In genomic region chr7:32893722-32894121, GRCh38 we compare ENCODE assay signal across 13 cellular contexts. TPM values are rescaled to one million over a fixed set of nuclear protein-coding genes. Genes with fewer than 3 reads are reported as not detected.
A peak's percentile ranks its signal among the peaks of the same experiment; 100 is the strongest.
DNase-seq lines count a peak whose midpoint lies in the region; ATAC-seq and TF ChIP-seq lines count a peak whose summit lies in the region.
"Had no signal": no experiment of that assay in that cellular context is flagged by ENCODE, and none has a peak within 500 bp of the region (broad histone marks: within the 10 kb centered on the region; RNA-seq: fewer than 3 reads in every experiment).

No MANE protein-coding gene starts in this region.

- peak overlapping the region; percentile 18 to 100 (median 99) for H3K27ac Mint-ChIP-seq in CD4-positive, CD25-positive, alpha-beta regulatory T cell
- H3K27ac Mint-ChIP-seq in IgD-negative memory B cell: peak overlapping the region; percentile 99 to 100 (median 100)
- H3K27ac Mint-ChIP-seq in brain: peak overlapping the region; percentile 5 to 100 (median 100)
- H3K27ac Mint-ChIP-seq in neural progenitor cell: peak overlapping the region; percentile 99

- H4K8ac ChIP-seq in mesenchymal stem cell (ENCODE audit: low read length): no peak overlapping the region

- ATAC-seq in CD4-positive, CD25-positive, alpha-beta regulatory T cell (ENCODE audit: low read depth in 2 of 2): no peak

- H3K27ac ChIP-seq in CD4-positive, CD25-positive, alpha-beta regulatory T cell (ENCODE audit: insufficient read depth, low read length, poor library complexity, severe bottlenecking): peak overlapping the region; percentile 99
- H3K27ac ChIP-seq in neural progenitor cell: no peak overlapping the region
- H3K27ac ChIP-seq in mesenchymal stem cell (ENCODE audit: low read length, poor library complexity, severe bottlenecking): no peak overlapping the region

- 97% methylated on average over 2 of the region's 3 CpGs for WGBS in mesenchymal stem cell

- H2BK15ac ChIP-seq in mesenchymal stem cell (ENCODE audit: low read depth, poor library complexity, severe bottlenecking): no peak overlapping the region

- H2BK12ac ChIP-seq in mesenchymal stem cell (ENCODE audit: low read length in 2 of 2): no peak overlapping the region

- no peak for TF ChIP-seq CTCF in brain (conservative IDR thresholded peaks at IDR 0.05)
- TF ChIP-seq CTCF in neural progenitor cell (IDR thresholded peaks at IDR 0.05): no peak

- H4K20me1 ChIP-seq in neural progenitor cell (ENCODE audit: low read depth): peaks cover 21% of the 10 kb centered on the region

- peaks cover 23% of the 10 kb centered on the region for H3K79me2 ChIP-seq in neural progenitor cell (ENCODE audit: low read depth)

- H3K4me1 Mint-ChIP-seq in CD4-positive, CD25-positive, alpha-beta regulatory T cell: peaks cover 19 to 46% (median 30%) of the 10 kb centered on the region in 4 donors
- H3K4me1 Mint-ChIP-seq in IgD-negative memory B cell (peaks cover 14 to 27% (median 23%) of the 10 kb centered on the region in 3 donors), brain (peaks cover 61% of the 10 kb centered on the region), neural progenitor cell (peaks cover 37% of the 10 kb centered on the region)

- no peak overlapping the region for H3K14ac ChIP-seq in mesenchymal stem cell (ENCODE audit: low read length in 2 of 2)

- no peak overlapping the region for H3K18ac ChIP-seq in mesenchymal stem cell (ENCODE audit: low read depth in 1 of 2, low read length in 2 of 2)

- H3K79me1 ChIP-seq in mesenchymal stem cell (replicated peaks; ENCODE audit: low read length, poor library complexity, severe bottlenecking): no peaks in the 10 kb centered on the region

- H2BK5ac ChIP-seq in mesenchymal stem cell (ENCODE audit: low read depth, low read length, poor library complexity, severe bottlenecking): no peak overlapping the region

- no peak overlapping the region for H2AFZ ChIP-seq in neural progenitor cell (replicated peaks)
- H2AFZ ChIP-seq in mesenchymal stem cell (ENCODE audit: low read depth, low read length): no peak overlapping the region

- H3K36me3 Mint-ChIP-seq in CD4-positive, CD25-positive, alpha-beta regulatory T cell: peaks cover 2% of the 10 kb centered on the region
- H3K36me3 Mint-ChIP-seq in IgD-negative memory B cell: no peaks in the 10 kb centered on the region
- H3K36me3 Mint-ChIP-seq in brain: peaks cover 3% of the 10 kb centered on the region
- H3K36me3 Mint-ChIP-seq in neural progenitor cell: no peaks in the 10 kb centered on the region

- peaks cover 31% of the 10 kb centered on the region for H3K4me1 ChIP-seq in CD4-positive, CD25-positive, alpha-beta regulatory T cell (ENCODE audit: control insufficient read depth, insufficient read depth, low read length, poor library complexity, severe bottlenecking)
- H3K4me1 ChIP-seq in neural progenitor cell (peaks cover 14% of the 10 kb centered on the region), mesenchymal stem cell (ENCODE audit: control insufficient read depth, insufficient read depth, low read depth, low read length) (peaks cover 6% of the 10 kb centered on the region)

- H2BK120ac ChIP-seq in mesenchymal stem cell (ENCODE audit: low read depth, low read length): no peak overlapping the region

- peaks cover 13% of the 10 kb centered on the region for H3K27me3 Mint-ChIP-seq in CD4-positive, CD25-positive, alpha-beta regulatory T cell
- H3K27me3 Mint-ChIP-seq in IgD-negative memory B cell (peaks cover 3% of the 10 kb centered on the region), brain (peaks cover 13% of the 10 kb centered on the region), neural progenitor cell (ENCODE audit: insufficient read depth, low read depth) (peaks cover 8% of the 10 kb centered on the region)

- H3K36me3 ChIP-seq in CD4-positive, CD25-positive, alpha-beta regulatory T cell (ENCODE audit: control insufficient read depth, insufficient read depth, low read length): no peaks in the 10 kb centered on the region
- no peaks in the 10 kb centered on the region for H3K36me3 ChIP-seq in neural progenitor cell
- H3K36me3 ChIP-seq in mesenchymal stem cell (ENCODE audit: control insufficient read depth in 1 of 2, insufficient read depth in 2 of 2, low read depth in 1 of 2, low read length in 2 of 2): no peaks in the 10 kb centered on the region

- H3K4me2 ChIP-seq in neural progenitor cell (no peak overlapping the region), mesenchymal stem cell (ENCODE audit: low read length, poor library complexity, severe bottlenecking) (no peak overlapping the region)

- DNase-seq in CD4-positive, CD25-positive, alpha-beta regulatory T cell: no peak
- DNase-seq in neural progenitor cell (ENCODE audit: low spot score) (no peak), mesenchymal stem cell (no peak), NK-92 (lab: John Stamatoyannopoulos, UW; ENCODE audit: unreplicated experiment) (no peak)
- no peak for DNase-seq in stimulated activated CD4-positive, alpha-beta T cell treated with anti-CD3 and anti-CD28 coated beads, Interleukin-4, amount 100 ng/mL, for 24 hours
- no peak for DNase-seq in stimulated activated naive CD4-positive, alpha-beta T cell treated with Interleukin-2 at 50 U/mL for 16 hours (lab: John Stamatoyannopoulos, UW)
- DNase-seq: activated CD4-positive, CD25-positive, alpha-beta regulatory T cell; erythroblast; KBM-7; NCI-H2171 treated with DMSO at 0.1 percent for 48 hours; nucleus accumbens had no signal

- no peak overlapping the region for H3K9ac ChIP-seq in neural progenitor cell
- H3K9ac ChIP-seq in mesenchymal stem cell (ENCODE audit: low read length): no peak overlapping the region

- no peaks in the 10 kb centered on the region for H3K9me3 ChIP-seq in CD4-positive, CD25-positive, alpha-beta regulatory T cell (ENCODE audit: control insufficient read depth in 2 of 2, low read length in 2 of 2)
- H3K9me3 ChIP-seq in neural progenitor cell (ENCODE audit: low read depth): no peaks in the 10 kb centered on the region
- no peaks in the 10 kb centered on the region for H3K9me3 ChIP-seq in mesenchymal stem cell (ENCODE audit: control insufficient read depth, low read length)

- H3F3A ChIP-seq in neural progenitor cell (ENCODE audit: low read depth): peaks cover 25% of the 10 kb centered on the region

- no peak overlapping the region for H2AK5ac ChIP-seq in mesenchymal stem cell (ENCODE audit: low read length, severe bottlenecking)

- H3K4me3 Mint-ChIP-seq in CD4-positive, CD25-positive, alpha-beta regulatory T cell: peak overlapping the region; percentile 34 to 95 (median 92)
- peak overlapping the region in 2 of 4 donors; percentile 4 to 86 for H3K4me3 Mint-ChIP-seq in IgD-negative memory B cell
- H3K4me3 Mint-ChIP-seq in brain: peak overlapping the region; percentile 88 to 97 (median 90)
- H3K4me3 Mint-ChIP-seq in neural progenitor cell: peak overlapping the region; percentile 91

- no peak overlapping the region for H3K23ac ChIP-seq in mesenchymal stem cell (ENCODE audit: low read length in 2 of 2)

- H3K4ac ChIP-seq in mesenchymal stem cell (ENCODE audit: low read depth in 1 of 2, low read length in 2 of 2): no peak overlapping the region

- H3K27me3 ChIP-seq in CD4-positive, CD25-positive, alpha-beta regulatory T cell (ENCODE audit: control insufficient read depth, insufficient read depth, low read length): no peaks in the 10 kb centered on the region
- peaks cover 25% of the 10 kb centered on the region for H3K27me3 ChIP-seq in neural progenitor cell
- H3K27me3 ChIP-seq in mesenchymal stem cell (ENCODE audit: control insufficient read depth in 1 of 2, insufficient read depth in 1 of 2, low read length in 2 of 2): no peaks in the 10 kb centered on the region

- H3K9me3 Mint-ChIP-seq in CD4-positive, CD25-positive, alpha-beta regulatory T cell: peaks cover 0 to 4% (median 0%) of the 10 kb centered on the region in 7 donors
- H3K9me3 Mint-ChIP-seq in IgD-negative memory B cell (no peaks in the 10 kb centered on the region), brain (peaks cover 0 to 4% (median 0%) of the 10 kb centered on the region in 5 experiments), neural progenitor cell (no peaks in the 10 kb centered on the region)

- no peak overlapping the region for H4K91ac ChIP-seq in mesenchymal stem cell (ENCODE audit: low read length)

- H3K4me3 ChIP-seq in CD4-positive, CD25-positive, alpha-beta regulatory T cell (ENCODE audit: low read depth, low read length): no peak overlapping the region
- no peak overlapping the region for H3K4me3 ChIP-seq in neural progenitor cell
- no peak overlapping the region for H3K4me3 ChIP-seq in mesenchymal stem cell (ENCODE audit: insufficient read depth in 1 of 2, low read depth in 1 of 2, low read length in 2 of 2)

RNA-seq across cellular contexts. Expression of gene KBTBD2, which starts 2.2 kb away (rescaled TPM):
- 121 TPM for total RNA-seq in CD4-positive, CD25-positive, alpha-beta regulatory T cell
- 10 to 100 TPM; 17.2 to 28.5 (median 21.1) TPM for polyA plus RNA-seq in CD4-positive, CD25-positive, alpha-beta regulatory T cell
- polyA plus RNA-seq in IgD-negative memory B cell (21.0 TPM), brain (ENCODE audit: insufficient read depth, low read depth, low replicate concordance) (27.5 TPM)
- total RNA-seq in neural progenitor cell (ENCODE audit: low replicate concordance): 31.2 and 45.5 TPM in 2 replicates
- 16.5 TPM for polyA plus RNA-seq in mesenchymal stem cell (2013, experiment 1 of 2)
- 18.2 TPM for polyA plus RNA-seq in mesenchymal stem cell (2013, experiment 2 of 2)
